ENCODE assay signal across 16 cellular contexts in the genomic region with DNA sequence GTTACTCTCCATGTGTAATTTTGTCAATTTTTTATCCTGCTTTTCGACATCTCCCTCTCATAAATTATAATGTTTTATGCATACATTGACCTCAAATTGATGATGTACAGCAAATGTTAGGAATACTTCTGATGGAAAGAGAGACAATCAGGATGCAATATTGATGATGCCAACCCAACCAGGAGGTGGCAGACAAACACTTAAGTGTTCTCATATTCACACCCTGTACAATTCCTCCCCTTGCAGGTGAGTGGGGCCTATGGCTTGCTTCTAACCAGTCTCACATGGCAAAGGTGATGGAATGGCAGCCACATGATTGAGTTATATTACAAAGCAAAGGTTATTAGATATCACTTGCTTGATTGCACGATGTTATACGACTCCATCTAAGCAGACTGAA.
A peak's percentile ranks its signal among the peaks of the same experiment; 100 is the strongest.
DNase-seq lines count a peak whose midpoint lies in the region; ATAC-seq and TF ChIP-seq lines count a peak whose summit lies in the region.
"Had no signal": no experiment of that assay in that cellular context is flagged by ENCODE, and none has a peak within 500 bp of the region (broad histone marks: within the 10 kb centered on the region; RNA-seq: fewer than 3 reads in every experiment).

No MANE protein-coding gene starts in this region.

- DNase-seq in D341Med (ENCODE audit: low spot score) (peak; percentile 49), LNCaP clone FGC (ENCODE audit: low read depth) (no peak), PC-9 (no peak), iPS-NIHi7 (ENCODE audit: extremely low spot score) (peak; percentile 12), coronary artery (ENCODE audit: low spot score) (no peak), NCI-H1436 treated with DMSO at 0.1 percent for 48 hours (lab: John Stamatoyannopoulos, UW) (no peak), posterior vena cava (ENCODE audit: low spot score) (no peak)
- DNase-seq: activated gamma-delta T cell treated with Interleukin-2 at 50 U/mL for 16 hours, aorta, C1 segment of cervical spinal cord, colonic mucosa, NCI-H187 treated with DMSO at 0.1 percent for 48 hours, stomach had no signal

- H3K4me1 ChIP-seq in PC-9 (replicated peaks; ENCODE audit: insufficient read depth), result no peaks in the 10 kb centered on the region
- H3K4me1 ChIP-seq: colonic mucosa, esophagus muscularis mucosa, stomach had no signal

- no TSS peak for BruUV-seq in PC-9 (replicated peaks; lab: Mats Ljungman, UMichigan)

- intact Hi-C loops in PC-9 (cut with micrococcal nuclease; ENCODE audit: unreplicated experiment) (no loop called here), posterior vena cava (cut with DNase I) (no loop called here)

- H3K36me3 ChIP-seq in PC-9 (ENCODE audit: low read depth), result no peaks in the 10 kb centered on the region
- H3K36me3 ChIP-seq: colonic mucosa, esophagus muscularis mucosa, stomach had no signal

- no peak overlapping the region for H2AFZ ChIP-seq in PC-9

- no peak overlapping the region for H3K4me2 ChIP-seq in PC-9
- H3K4me2 ChIP-seq: KMS-11 had no signal

- H3K27ac ChIP-seq in PC-9 (no peak overlapping the region), coronary artery (no peak overlapping the region)
- H3K27ac ChIP-seq: colonic mucosa, esophagus muscularis mucosa, KMS-11, stomach had no signal

- peaks cover 80% of the 10 kb centered on the region for H3K79me2 ChIP-seq in PC-9 (ENCODE audit: low read depth)

- CTCF ChIA-PET in PC-9 (lab: Charles Lee), result no interaction called here

- H3K27me3 ChIP-seq in PC-9 (ENCODE audit: insufficient read depth, low read depth), result no peaks in the 10 kb centered on the region
- H3K27me3 ChIP-seq: colonic mucosa, esophagus muscularis mucosa, stomach had no signal

- no peaks in the 10 kb centered on the region for H3K9me3 ChIP-seq in PC-9 (ENCODE audit: insufficient read depth, low read depth)
- H3K9me3 ChIP-seq: colonic mucosa, esophagus muscularis mucosa, stomach had no signal

- POLR2A ChIA-PET in PC-9 (lab: Charles Lee; ENCODE audit: unreplicated experiment), result no interaction called here

- peaks cover 39% of the 10 kb centered on the region for H4K20me1 ChIP-seq in PC-9 (ENCODE audit: insufficient read depth)

- no peak for ATAC-seq in HG03439 (IDR thresholded peaks at IDR 0.05; ENCODE audit: unreplicated experiment)

- no peaks in the 10 kb centered on the region; the same call in 1 of the 2 replicates for H3F3A ChIP-seq in PC-9 (ENCODE audit: insufficient read depth, low read depth)

- no peak overlapping the region for H3K4me3 ChIP-seq in LNCaP clone FGC (ENCODE audit: low read depth, low read length)
- no peak overlapping the region for H3K4me3 ChIP-seq in PC-9
- no peak overlapping the region for H3K4me3 ChIP-seq in coronary artery
- H3K4me3 ChIP-seq: colonic mucosa, esophagus muscularis mucosa, stomach had no signal

- no peaks in the 10 kb centered on the region for H3K9me2 ChIP-seq in PC-9 (ENCODE audit: insufficient read depth)

- peak; percentile 53 for TF ChIP-seq CTCF in LNCaP clone FGC (IDR thresholded peaks at IDR 0.05; ENCODE audit: control insufficient read depth, extremely low read depth, insufficient read depth)
- 0 out of 2 replicates have a peak, but pooled peaks have one; percentile 20 for TF ChIP-seq CTCF in PC-9 (conservative IDR thresholded peaks at IDR 0.05)
- TF ChIP-seq CTCF in coronary artery (IDR thresholded peaks at IDR 0.05), result no peak

Comparison
In these comparisons a context has a peak if more than half of its experiments do, and no peak if none do; other contexts are left out.
1. DNase-seq: peak in D341Med (single experiment) and iPS-NIHi7 (single experiment); none in LNCaP clone FGC (single experiment), PC-9 (0 of 2), coronary artery (single experiment), NCI-H1436 treated with DMSO at 0.1 percent for 48 hours (single experiment) and posterior vena cava (single experiment).